ENCODE assay signal across 21 cellular contexts in genomic region chr5:36537729-36538128, GRCh38.
"Had no signal": no experiment of that assay in that cellular context is flagged by ENCODE, and none has a peak within 500 bp of the region (broad histone marks: within the 10 kb centered on the region; RNA-seq: fewer than 3 reads in every experiment).

No MANE protein-coding gene starts in this region.

- H3K36me3 ChIP-seq: esophagus squamous epithelium, gastrocnemius medialis, prostate gland, sigmoid colon, transverse colon, vagina had no signal

- H3K27ac ChIP-seq: coronary artery, esophagus squamous epithelium, gastrocnemius medialis, prostate gland, sigmoid colon, transverse colon, vagina had no signal

- H3K27ac Mint-ChIP-seq: activated CD8-positive, alpha-beta T cell treated with anti-CD3 and anti-CD28 coated beads, Interleukin-2, amount 10 ng/mL, durations not matched to agents 7 days and 5 days; activated naive CD4-positive, alpha-beta T cell treated with anti-CD3 and anti-CD28 coated beads, Interleukin-2, amount 50 U/mL, for 24 hours; naive thymus-derived CD4-positive, alpha-beta T cell; stimulated activated naive B cell treated with anti-CD40 and anti-IgM and Interleukin-4, amounts not matched to agents 10 μg/mL and 1 μg/mL and 100 μg/mL, for 72 hours; T-cell had no signal

- DNase-seq: activated CD4-positive, alpha-beta T cell treated with anti-CD3 and anti-CD28 coated beads for 1 hour; activated CD4-positive, alpha-beta T cell treated with anti-CD3 and anti-CD28 coated beads, Interleukin-2, amount 50 U/mL, for 1 hour; activated CD8-positive, alpha-beta T cell treated with anti-CD3 and anti-CD28 coated beads, Interleukin-2, amount 10 ng/mL, durations not matched to agents 7 days and 5 days; activated gamma-delta T cell treated with Interleukin-2 at 50 U/mL for 16 hours; activated T-cell treated with anti-CD3 and anti-CD28 coated beads, Interleukin-2, amount 50 U/mL, for 1 hour; cerebellar nuclear complex; esophagus squamous epithelium; gastrocnemius medialis; left colon; naive thymus-derived CD4-positive, alpha-beta T cell; sigmoid colon; stimulated activated CD4-positive, alpha-beta T cell treated with anti-CD3 and anti-CD28 coated beads, Interleukin-15, amount 100 ng/mL, for 24 hours; stimulated activated naive B cell treated with anti-CD40 and anti-IgM and Interleukin-4, amounts not matched to agents 10 μg/mL and 1 μg/mL and 100 μg/mL, for 72 hours; T-cell; transverse colon had no signal

- H3K4me1 Mint-ChIP-seq: activated naive CD4-positive, alpha-beta T cell treated with anti-CD3 and anti-CD28 coated beads, Interleukin-2, amount 50 U/mL, for 24 hours; naive thymus-derived CD4-positive, alpha-beta T cell; stimulated activated naive B cell treated with anti-CD40 and anti-IgM and Interleukin-4, amounts not matched to agents 10 μg/mL and 1 μg/mL and 100 μg/mL, for 72 hours; T-cell had no signal

- H3K27me3 ChIP-seq: gastrocnemius medialis, sigmoid colon, transverse colon, vagina had no signal

- H3K4me1 ChIP-seq: prostate gland, sigmoid colon, transverse colon had no signal

- ATAC-seq: activated CD8-positive, alpha-beta T cell treated with anti-CD3 and anti-CD28 coated beads, Interleukin-2, amount 10 ng/mL, durations not matched to agents 7 days and 5 days; gastrocnemius medialis; left colon; naive thymus-derived CD4-positive, alpha-beta T cell; stimulated activated naive B cell treated with anti-CD40 and anti-IgM and Interleukin-4, amounts not matched to agents 10 μg/mL and 1 μg/mL and 100 μg/mL, for 72 hours; T-cell had no signal

- H3K4me3 Mint-ChIP-seq: activated CD8-positive, alpha-beta T cell treated with anti-CD3 and anti-CD28 coated beads, Interleukin-2, amount 10 ng/mL, durations not matched to agents 7 days and 5 days; activated naive CD4-positive, alpha-beta T cell treated with anti-CD3 and anti-CD28 coated beads, Interleukin-2, amount 50 U/mL, for 24 hours; naive thymus-derived CD4-positive, alpha-beta T cell; stimulated activated naive B cell treated with anti-CD40 and anti-IgM and Interleukin-4, amounts not matched to agents 10 μg/mL and 1 μg/mL and 100 μg/mL, for 72 hours; T-cell had no signal

- H3K36me3 Mint-ChIP-seq: activated naive CD4-positive, alpha-beta T cell treated with anti-CD3 and anti-CD28 coated beads, Interleukin-2, amount 50 U/mL, for 24 hours; naive thymus-derived CD4-positive, alpha-beta T cell; stimulated activated naive B cell treated with anti-CD40 and anti-IgM and Interleukin-4, amounts not matched to agents 10 μg/mL and 1 μg/mL and 100 μg/mL, for 72 hours; T-cell had no signal

- H3K4me2 ChIP-seq: smooth muscle cell had no signal

- H3K9me3 Mint-ChIP-seq: activated naive CD4-positive, alpha-beta T cell treated with anti-CD3 and anti-CD28 coated beads, Interleukin-2, amount 50 U/mL, for 24 hours; naive thymus-derived CD4-positive, alpha-beta T cell; stimulated activated naive B cell treated with anti-CD40 and anti-IgM and Interleukin-4, amounts not matched to agents 10 μg/mL and 1 μg/mL and 100 μg/mL, for 72 hours; T-cell had no signal

- H3K4me3 ChIP-seq: coronary artery, esophagus squamous epithelium, gastrocnemius medialis, lung, prostate gland, sigmoid colon, smooth muscle cell, transverse colon, vagina had no signal

- H3K9me3 ChIP-seq: esophagus squamous epithelium, gastrocnemius medialis, prostate gland, sigmoid colon, transverse colon, vagina had no signal
